In genomic region chr3:135981701-135982403, GRCh38 we compare ENCODE assay signal across 23 cellular contexts. TPM values are rescaled to one million over a fixed set of nuclear protein-coding genes. Genes with fewer than 3 reads are reported as not detected.
DNase-seq lines count a peak whose midpoint lies in the region; ATAC-seq and TF ChIP-seq lines count a peak whose summit lies in the region.
"Had no signal": no experiment of that assay in that cellular context is flagged by ENCODE, and none has a peak within 500 bp of the region (broad histone marks: within the 10 kb centered on the region; RNA-seq: fewer than 3 reads in every experiment).

No MANE protein-coding gene starts in this region.

- H3K27me3 ChIP-seq in RWPE2 (ENCODE audit: insufficient read depth, poor library complexity, severe bottlenecking), result no peaks in the 10 kb centered on the region
- no peaks in the 10 kb centered on the region for H3K27me3 ChIP-seq in skeletal muscle satellite cell (ENCODE audit: control insufficient read depth, insufficient read depth, low read length)
- no peaks in the 10 kb centered on the region for H3K27me3 ChIP-seq in gastrocnemius medialis
- H3K27me3 ChIP-seq: BLaER1 treated with 17β-estradiol and CSF1 and Interleukin-3, amounts not matched to agents 10 nM and 100 nM had no signal

- no peak for ATAC-seq in RWPE2 (ENCODE audit: low read depth)
- no peak for ATAC-seq in gastrocnemius medialis

- no peak for TF ChIP-seq CTCF in RWPE2 (IDR thresholded peaks at IDR 0.05; ENCODE audit: poor library complexity, severe bottlenecking)
- no peak for TF ChIP-seq CTCF in gastrocnemius medialis (IDR thresholded peaks at IDR 0.05 in 4 of 5, conservative IDR thresholded peaks at IDR 0.05 in 1 of 5)

- peak overlapping the region; percentile 66 for H3K27ac ChIP-seq in RWPE2 (ENCODE audit: poor library complexity, severe bottlenecking)
- no peak overlapping the region for H3K27ac ChIP-seq in gastrocnemius medialis
- H3K27ac ChIP-seq: BLaER1 treated with 17β-estradiol and CSF1 and Interleukin-3, amounts not matched to agents 10 nM and 100 nM had no signal

- H3K4me2 ChIP-seq in skeletal muscle satellite cell (ENCODE audit: low read length), result peak overlapping the region; percentile 77
- H3K4me2 ChIP-seq: BLaER1 treated with 17β-estradiol and CSF1 and Interleukin-3, amounts not matched to agents 10 nM and 100 nM had no signal

- in situ Hi-C loops in gastrocnemius medialis (cut with MboI; ENCODE audit: low sequenced_read_pairs in 4 of 4), result no loop called here

- no peaks in the 10 kb centered on the region for H3K36me3 ChIP-seq in RWPE2 (ENCODE audit: low read depth)
- no peaks in the 10 kb centered on the region for H3K36me3 ChIP-seq in skeletal muscle satellite cell (ENCODE audit: insufficient read depth, low read length)
- H3K36me3 ChIP-seq in gastrocnemius medialis, result no peaks in the 10 kb centered on the region
- H3K36me3 ChIP-seq: BLaER1 treated with 17β-estradiol and CSF1 and Interleukin-3, amounts not matched to agents 10 nM and 100 nM had no signal

- no peak overlapping the region for H3K4me3 ChIP-seq in RWPE2 (ENCODE audit: severe bottlenecking)
- no peak overlapping the region for H3K4me3 ChIP-seq in skeletal muscle satellite cell (ENCODE audit: low read length)
- H3K4me3 ChIP-seq in gastrocnemius medialis, result no peak overlapping the region
- H3K4me3 ChIP-seq: BLaER1 treated with 17β-estradiol and CSF1 and Interleukin-3, amounts not matched to agents 10 nM and 100 nM had no signal

- H3K9me3 ChIP-seq in RWPE2 (ENCODE audit: severe bottlenecking) (no peaks in the 10 kb centered on the region), skeletal muscle satellite cell (replicated peaks; ENCODE audit: low read length) (no peaks in the 10 kb centered on the region), gastrocnemius medialis (no peaks in the 10 kb centered on the region)
- H3K9me3 ChIP-seq: Caco-2 had no signal

- intact Hi-C loops in gastrocnemius medialis (cut with DNase I; ENCODE audit: low total_unique reads), result no loop called here

- DNase-seq in HCEC 1CT, result peak; percentile 41
- no peak for DNase-seq in RWPE2 (ENCODE audit: low spot score)
- peak; percentile 19 for DNase-seq in fibroblast of gingiva (ENCODE audit: low read depth)
- no peak for DNase-seq in activated CD4-positive, alpha-beta T cell treated with anti-CD3 and anti-CD28 coated beads for 48 hours
- no peak for DNase-seq in NCI-H1092 treated with DMSO at 0.1 percent for 48 hours (lab: John Stamatoyannopoulos, UW)
- no peak for DNase-seq in putamen (ENCODE audit: low spot score)
- DNase-seq in gastrocnemius medialis, result no peak
- DNase-seq: ACHN; Caco-2; CD4-positive, alpha-beta memory T cell; DMS 273 treated with DMSO at 0.1 percent for 48 hours; DND-41; GOT3; KG1; NCI-H1105; NCI-H146; NCI-H2029; NCI-H345; NCI-H524; NCI-H774; NK-92 treated with Interleukin-12 subunit alpha and Interleukin-12 subunit beta, amount 100 ng/mL, for 24 hours had no signal

- TF ChIP-seq POLR2A in gastrocnemius medialis (IDR thresholded peaks at IDR 0.05), result no peak

- no peak overlapping the region for H3K9ac ChIP-seq in skeletal muscle satellite cell (ENCODE audit: low read depth, low read length)
- H3K9ac ChIP-seq: BLaER1 treated with 17β-estradiol and CSF1 and Interleukin-3, amounts not matched to agents 10 nM and 100 nM had no signal

- peaks cover 20% of the 10 kb centered on the region for H3K4me1 ChIP-seq in RWPE2 (ENCODE audit: insufficient read depth, poor library complexity, severe bottlenecking)
- peaks cover 27% of the 10 kb centered on the region for H3K4me1 ChIP-seq in skeletal muscle satellite cell (ENCODE audit: control insufficient read depth, insufficient read depth, low read length)
- peaks cover 9 to 23% of the 10 kb centered on the region in 2 donors for H3K4me1 ChIP-seq in gastrocnemius medialis
- H3K4me1 ChIP-seq: Caco-2 had no signal

RNA-seq across cellular contexts. Expression of gene PPP2R3A, which starts 16.3 kb away (rescaled TPM):
- 13.5 and 14.7 TPM in 2 replicates for total RNA-seq in skeletal muscle satellite cell (2012; rRNA removed)
- total RNA-seq in gastrocnemius medialis, result 10 to 100 TPM; 16.8 to 30.3 (median 25.6) TPM

Comparison
In these comparisons a context has a peak if more than half of its experiments do, and no peak if none do; other contexts are left out.
1. DNase-seq: peak in HCEC 1CT (single experiment) and fibroblast of gingiva (single experiment); none in RWPE2 (single experiment), activated CD4-positive, alpha-beta T cell treated with anti-CD3 and anti-CD28 coated beads for 48 hours (single experiment), NCI-H1092 treated with DMSO at 0.1 percent for 48 hours (single experiment), putamen (single experiment) and gastrocnemius medialis (0 of 2).